In genomic region chr13:49792550-49793324, GRCh38 we compare ENCODE assay signal across 1 cellular context.
A peak's percentile ranks its signal among the peaks of the same experiment; 100 is the strongest.
TF ChIP-seq lines count a peak whose summit lies in the region.

A gene with protein sequence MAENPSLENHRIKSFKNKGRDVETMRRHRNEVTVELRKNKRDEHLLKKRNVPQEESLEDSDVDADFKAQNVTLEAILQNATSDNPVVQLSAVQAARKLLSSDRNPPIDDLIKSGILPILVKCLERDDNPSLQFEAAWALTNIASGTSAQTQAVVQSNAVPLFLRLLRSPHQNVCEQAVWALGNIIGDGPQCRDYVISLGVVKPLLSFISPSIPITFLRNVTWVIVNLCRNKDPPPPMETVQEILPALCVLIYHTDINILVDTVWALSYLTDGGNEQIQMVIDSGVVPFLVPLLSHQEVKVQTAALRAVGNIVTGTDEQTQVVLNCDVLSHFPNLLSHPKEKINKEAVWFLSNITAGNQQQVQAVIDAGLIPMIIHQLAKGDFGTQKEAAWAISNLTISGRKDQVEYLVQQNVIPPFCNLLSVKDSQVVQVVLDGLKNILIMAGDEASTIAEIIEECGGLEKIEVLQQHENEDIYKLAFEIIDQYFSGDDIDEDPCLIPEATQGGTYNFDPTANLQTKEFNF (minus strand): TSS chr13:49792682. CDS start chr13:49792506, 176 bp downstream.

TF ChIP-seq in HepG2, 621 proteins besides CTCF, POLR2A, EP300 and RAD21 (continued from another document and continues in another):
- no peak for TF ChIP-seq ZBTB25 (CRISPR knock-in tag; IDR thresholded peaks at IDR 0.05)
- TF ChIP-seq THYN1 (CRISPR knock-in tag; IDR thresholded peaks at IDR 0.05; ENCODE audit: borderline replicate concordance, low read depth): no peak
- TF ChIP-seq ZNF101 (CRISPR knock-in tag; IDR thresholded peaks at IDR 0.05; ENCODE audit: borderline replicate concordance, low read depth): no peak
- no peak for TF ChIP-seq ZNF878 (CRISPR knock-in tag; IDR thresholded peaks at IDR 0.05)
- TF ChIP-seq, protein P1, sequence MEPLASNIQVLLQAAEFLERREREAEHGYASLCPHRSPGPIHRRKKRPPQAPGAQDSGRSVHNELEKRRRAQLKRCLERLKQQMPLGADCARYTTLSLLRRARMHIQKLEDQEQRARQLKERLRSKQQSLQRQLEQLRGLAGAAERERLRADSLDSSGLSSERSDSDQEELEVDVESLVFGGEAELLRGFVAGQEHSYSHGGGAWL (CRISPR knock-in tag; IDR thresholded peaks at IDR 0.05): peak; percentile 88
- no peak for TF ChIP-seq ZNF558 (CRISPR knock-in tag; IDR thresholded peaks at IDR 0.05; ENCODE audit: borderline replicate concordance)
- peak; percentile 82 for TF ChIP-seq ZC3H13 (CRISPR knock-in tag; IDR thresholded peaks at IDR 0.05)
- no peak for TF ChIP-seq ZNF703 (CRISPR knock-in tag; IDR thresholded peaks at IDR 0.05; ENCODE audit: borderline replicate concordance)
- TF ChIP-seq ZNF563 (CRISPR knock-in tag; IDR thresholded peaks at IDR 0.05): peak; percentile 73; the same call in 1 of the 2 replicates
- TF ChIP-seq HNRNPK (IDR thresholded peaks at IDR 0.05; ENCODE audit: low read depth, low read length, poor library complexity, severe bottlenecking): peak; percentile 99
- TF ChIP-seq SRSF9 (IDR thresholded peaks at IDR 0.05; ENCODE audit: borderline replicate concordance, insufficient read depth, low read depth, low read length, poor library complexity, severe bottlenecking): no peak
- TF ChIP-seq, protein P2, sequence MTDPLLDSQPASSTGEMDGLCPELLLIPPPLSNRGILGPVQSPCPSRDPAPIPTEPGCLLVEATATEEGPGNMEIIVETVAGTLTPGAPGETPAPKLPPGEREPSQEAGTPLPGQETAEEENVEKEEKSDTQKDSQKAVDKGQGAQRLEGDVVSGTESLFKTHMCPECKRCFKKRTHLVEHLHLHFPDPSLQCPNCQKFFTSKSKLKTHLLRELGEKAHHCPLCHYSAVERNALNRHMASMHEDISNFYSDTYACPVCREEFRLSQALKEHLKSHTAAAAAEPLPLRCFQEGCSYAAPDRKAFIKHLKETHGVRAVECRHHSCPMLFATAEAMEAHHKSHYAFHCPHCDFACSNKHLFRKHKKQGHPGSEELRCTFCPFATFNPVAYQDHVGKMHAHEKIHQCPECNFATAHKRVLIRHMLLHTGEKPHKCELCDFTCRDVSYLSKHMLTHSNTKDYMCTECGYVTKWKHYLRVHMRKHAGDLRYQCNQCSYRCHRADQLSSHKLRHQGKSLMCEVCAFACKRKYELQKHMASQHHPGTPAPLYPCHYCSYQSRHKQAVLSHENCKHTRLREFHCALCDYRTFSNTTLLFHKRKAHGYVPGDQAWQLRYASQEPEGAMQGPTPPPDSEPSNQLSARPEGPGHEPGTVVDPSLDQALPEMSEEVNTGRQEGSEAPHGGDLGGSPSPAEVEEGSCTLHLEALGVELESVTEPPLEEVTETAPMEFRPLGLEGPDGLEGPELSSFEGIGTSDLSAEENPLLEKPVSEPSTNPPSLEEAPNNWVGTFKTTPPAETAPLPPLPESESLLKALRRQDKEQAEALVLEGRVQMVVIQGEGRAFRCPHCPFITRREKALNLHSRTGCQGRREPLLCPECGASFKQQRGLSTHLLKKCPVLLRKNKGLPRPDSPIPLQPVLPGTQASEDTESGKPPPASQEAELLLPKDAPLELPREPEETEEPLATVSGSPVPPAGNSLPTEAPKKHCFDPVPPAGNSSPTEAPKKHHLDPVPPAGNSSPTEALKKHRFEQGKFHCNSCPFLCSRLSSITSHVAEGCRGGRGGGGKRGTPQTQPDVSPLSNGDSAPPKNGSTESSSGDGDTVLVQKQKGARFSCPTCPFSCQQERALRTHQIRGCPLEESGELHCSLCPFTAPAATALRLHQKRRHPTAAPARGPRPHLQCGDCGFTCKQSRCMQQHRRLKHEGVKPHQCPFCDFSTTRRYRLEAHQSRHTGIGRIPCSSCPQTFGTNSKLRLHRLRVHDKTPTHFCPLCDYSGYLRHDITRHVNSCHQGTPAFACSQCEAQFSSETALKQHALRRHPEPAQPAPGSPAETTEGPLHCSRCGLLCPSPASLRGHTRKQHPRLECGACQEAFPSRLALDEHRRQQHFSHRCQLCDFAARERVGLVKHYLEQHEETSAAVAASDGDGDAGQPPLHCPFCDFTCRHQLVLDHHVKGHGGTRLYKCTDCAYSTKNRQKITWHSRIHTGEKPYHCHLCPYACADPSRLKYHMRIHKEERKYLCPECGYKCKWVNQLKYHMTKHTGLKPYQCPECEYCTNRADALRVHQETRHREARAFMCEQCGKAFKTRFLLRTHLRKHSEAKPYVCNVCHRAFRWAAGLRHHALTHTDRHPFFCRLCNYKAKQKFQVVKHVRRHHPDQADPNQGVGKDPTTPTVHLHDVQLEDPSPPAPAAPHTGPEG (CRISPR knock-in tag; IDR thresholded peaks at IDR 0.05): peak; percentile 71; the same call in 1 of the 2 replicates
- TF ChIP-seq IKZF4 (CRISPR knock-in tag; IDR thresholded peaks at IDR 0.05; ENCODE audit: borderline replicate concordance, low read depth, not compliant biosample characterization): peak; percentile 25
- no peak for TF ChIP-seq RFXAP (CRISPR knock-in tag; IDR thresholded peaks at IDR 0.05; ENCODE audit: borderline replicate concordance)
- TF ChIP-seq HNRNPH1 (optimal IDR thresholded peaks at IDR 0.05; ENCODE audit: low read depth, low read length): no peak
- TF ChIP-seq NFKBIZ (CRISPR knock-in tag; IDR thresholded peaks at IDR 0.05): peak; percentile 54; the same call in 1 of the 2 replicates
- TF ChIP-seq, protein P3, sequence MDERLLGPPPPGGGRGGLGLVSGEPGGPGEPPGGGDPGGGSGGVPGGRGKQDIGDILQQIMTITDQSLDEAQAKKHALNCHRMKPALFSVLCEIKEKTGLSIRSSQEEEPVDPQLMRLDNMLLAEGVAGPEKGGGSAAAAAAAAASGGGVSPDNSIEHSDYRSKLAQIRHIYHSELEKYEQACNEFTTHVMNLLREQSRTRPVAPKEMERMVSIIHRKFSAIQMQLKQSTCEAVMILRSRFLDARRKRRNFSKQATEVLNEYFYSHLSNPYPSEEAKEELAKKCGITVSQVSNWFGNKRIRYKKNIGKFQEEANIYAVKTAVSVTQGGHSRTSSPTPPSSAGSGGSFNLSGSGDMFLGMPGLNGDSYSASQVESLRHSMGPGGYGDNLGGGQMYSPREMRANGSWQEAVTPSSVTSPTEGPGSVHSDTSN (CRISPR knock-in tag; IDR thresholded peaks at IDR 0.05): no peak
- peak; percentile 85; the same call in 1 of the 2 replicates for TF ChIP-seq KDM2A (CRISPR knock-in tag; IDR thresholded peaks at IDR 0.05; ENCODE audit: borderline replicate concordance, low read depth)
- no peak for TF ChIP-seq RFX5 (IDR thresholded peaks at IDR 0.05; ENCODE audit: low read depth, low read length)
- no peak for TF ChIP-seq TCF12 (IDR thresholded peaks at IDR 0.05)
- peak; percentile 78; the same call in 1 of the 2 replicates for TF ChIP-seq TCF12 (CRISPR knock-in tag; IDR thresholded peaks at IDR 0.05)
- TF ChIP-seq, protein P4, sequence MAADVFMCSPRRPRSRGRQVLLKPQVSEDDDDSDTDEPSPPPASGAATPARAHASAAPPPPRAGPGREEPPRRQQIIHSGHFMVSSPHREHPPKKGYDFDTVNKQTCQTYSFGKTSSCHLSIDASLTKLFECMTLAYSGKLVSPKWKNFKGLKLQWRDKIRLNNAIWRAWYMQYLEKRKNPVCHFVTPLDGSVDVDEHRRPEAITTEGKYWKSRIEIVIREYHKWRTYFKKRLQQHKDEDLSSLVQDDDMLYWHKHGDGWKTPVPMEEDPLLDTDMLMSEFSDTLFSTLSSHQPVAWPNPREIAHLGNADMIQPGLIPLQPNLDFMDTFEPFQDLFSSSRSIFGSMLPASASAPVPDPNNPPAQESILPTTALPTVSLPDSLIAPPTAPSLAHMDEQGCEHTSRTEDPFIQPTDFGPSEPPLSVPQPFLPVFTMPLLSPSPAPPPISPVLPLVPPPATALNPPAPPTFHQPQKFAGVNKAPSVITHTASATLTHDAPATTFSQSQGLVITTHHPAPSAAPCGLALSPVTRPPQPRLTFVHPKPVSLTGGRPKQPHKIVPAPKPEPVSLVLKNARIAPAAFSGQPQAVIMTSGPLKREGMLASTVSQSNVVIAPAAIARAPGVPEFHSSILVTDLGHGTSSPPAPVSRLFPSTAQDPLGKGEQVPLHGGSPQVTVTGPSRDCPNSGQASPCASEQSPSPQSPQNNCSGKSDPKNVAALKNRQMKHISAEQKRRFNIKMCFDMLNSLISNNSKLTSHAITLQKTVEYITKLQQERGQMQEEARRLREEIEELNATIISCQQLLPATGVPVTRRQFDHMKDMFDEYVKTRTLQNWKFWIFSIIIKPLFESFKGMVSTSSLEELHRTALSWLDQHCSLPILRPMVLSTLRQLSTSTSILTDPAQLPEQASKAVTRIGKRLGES (CRISPR knock-in tag; IDR thresholded peaks at IDR 0.05; ENCODE audit: borderline replicate concordance): peak; percentile 75; the same call in 1 of the 2 replicates
- no peak for TF ChIP-seq ZBTB37 (CRISPR knock-in tag; IDR thresholded peaks at IDR 0.05)
- TF ChIP-seq CENPX (CRISPR knock-in tag; IDR thresholded peaks at IDR 0.05): no peak
- no peak for TF ChIP-seq ZNF724P (CRISPR knock-in tag; IDR thresholded peaks at IDR 0.05; ENCODE audit: borderline replicate concordance)
- no peak for TF ChIP-seq ELF4 (CRISPR knock-in tag; IDR thresholded peaks at IDR 0.05; ENCODE audit: borderline replicate concordance)
- TF ChIP-seq ZSCAN29 (CRISPR knock-in tag; conservative IDR thresholded peaks at IDR 0.05): 0 out of 2 replicates have a peak, but pooled peaks have one; percentile 53
- TF ChIP-seq ZNF772 (CRISPR knock-in tag; IDR thresholded peaks at IDR 0.05): peak; percentile 40
- TF ChIP-seq ZNF616 (CRISPR knock-in tag; IDR thresholded peaks at IDR 0.05; ENCODE audit: low read depth): no peak
- TF ChIP-seq FOXO4 (CRISPR knock-in tag; conservative IDR thresholded peaks at IDR 0.05): no peak
- no peak for TF ChIP-seq EED (CRISPR knock-in tag; IDR thresholded peaks at IDR 0.05)
- TF ChIP-seq RAD51 (IDR thresholded peaks at IDR 0.05; ENCODE audit: borderline replicate concordance): peak; percentile 59
- TF ChIP-seq PREB (CRISPR knock-in tag; IDR thresholded peaks at IDR 0.05): no peak
- TF ChIP-seq MEF2D (CRISPR knock-in tag; IDR thresholded peaks at IDR 0.05): peak; percentile 49; the same call in 1 of the 2 replicates
- peak; percentile 58; the same call in 1 of the 2 replicates for TF ChIP-seq HCFC1 (IDR thresholded peaks at IDR 0.05; ENCODE audit: low read depth, low read length)
- TF ChIP-seq ZNF256 (CRISPR knock-in tag; conservative IDR thresholded peaks at IDR 0.05): no peak
- TF ChIP-seq ZEB1 (IDR thresholded peaks at IDR 0.05; ENCODE audit: insufficient replicate concordance, low read depth): no peak
- TF ChIP-seq NAIF1 (CRISPR knock-in tag; IDR thresholded peaks at IDR 0.05; ENCODE audit: borderline replicate concordance): peak; percentile 82; the same call in 1 of the 2 replicates
- TF ChIP-seq RXRB (CRISPR knock-in tag; IDR thresholded peaks at IDR 0.05; ENCODE audit: borderline replicate concordance): peak; percentile 8; the same call in 1 of the 2 replicates
- TF ChIP-seq PAX8 (CRISPR knock-in tag; IDR thresholded peaks at IDR 0.05; ENCODE audit: borderline replicate concordance): 0 out of 2 replicates have a peak, but pooled peaks have one; percentile 66
- peak; percentile 72; the same call in 1 of the 2 replicates for TF ChIP-seq RNF2 (conservative IDR thresholded peaks at IDR 0.05; ENCODE audit: low read depth)
- 0 out of 2 replicates have a peak, but pooled peaks have one; percentile 28 for TF ChIP-seq TSC22D2 (CRISPR knock-in tag; IDR thresholded peaks at IDR 0.05; ENCODE audit: borderline replicate concordance)
- TF ChIP-seq PCBP2 (optimal IDR thresholded peaks at IDR 0.05; ENCODE audit: low read depth, low read length, poor library complexity, severe bottlenecking): no peak
- no peak for TF ChIP-seq TFAP4 (IDR thresholded peaks at IDR 0.05; ENCODE audit: borderline replicate concordance, low read depth)
